ENCODE assay signal across 8 cellular contexts in genomic region chr1:228004331-228004871, GRCh38. TPM values are rescaled to one million over a fixed set of nuclear protein-coding genes. Genes with fewer than 3 reads are reported as not detected.
DNase-seq lines count a peak whose midpoint lies in the region; ATAC-seq and TF ChIP-seq lines count a peak whose summit lies in the region.

No MANE protein-coding gene starts in this region.

- BruUV-seq in A673 (replicated peaks; lab: Mats Ljungman, UMichigan), result no TSS peak

- no peaks in the 10 kb centered on the region for H3K9me3 ChIP-seq in A673 (ENCODE audit: low read depth, low read length, poor library complexity, severe bottlenecking)

- DNase-seq in A673 (ENCODE audit: low spot score) (no peak), NCI-H69 (lab: John Stamatoyannopoulos, UW) (peak; percentile 59), epithelial cell of proximal tubule (ENCODE audit: low read depth) (no peak), posterior vena cava (ENCODE audit: low spot score) (peak; percentile 66), KG1 (lab: John Stamatoyannopoulos, UW) (no peak)

- peaks cover 86% of the 10 kb centered on the region for H3K27me3 ChIP-seq in A673 (replicated peaks; ENCODE audit: insufficient read depth, low read depth, low read length, poor library complexity)

- POLR2A ChIA-PET in A673 (lab: Charles Lee; ENCODE audit: low non-redundant PET), result no interaction called here

- H3K4me3 ChIP-seq in A673 (ENCODE audit: low read depth, low read length, poor library complexity, severe bottlenecking), result no peak overlapping the region
- H3K4me3 ChIP-seq in epithelial cell of proximal tubule (ENCODE audit: low read depth, low read length), result no peak overlapping the region

- no peaks in the 10 kb centered on the region for H3K36me3 ChIP-seq in A673 (ENCODE audit: insufficient read depth, low read length, poor library complexity, severe bottlenecking)

- ATAC-seq in HG03457 (IDR thresholded peaks at IDR 0.05; ENCODE audit: unreplicated experiment), result no peak
- ATAC-seq in HG02870 (IDR thresholded peaks at IDR 0.05; ENCODE audit: unreplicated experiment), result no peak

- CTCF ChIA-PET in A673 (lab: Charles Lee), result interaction anchor here (0.5 to 0.7 kb wide), 4 partner anchors 9 to 127 kb away, joined by 4 to 11 read pairs (median 4); no protein-coding TSS in a partner anchor

- intact Hi-C loops in A673 (cut with micrococcal nuclease; ENCODE audit: unreplicated experiment) (loop anchor here (5.0 kb wide), 1 partner anchor 73 kb away; no protein-coding TSS in a partner anchor), posterior vena cava (cut with DNase I) (no loop called here)

- no peaks in the 10 kb centered on the region for H3K4me1 ChIP-seq in A673 (ENCODE audit: insufficient read depth, low read length, poor library complexity, severe bottlenecking)

- peak; percentile 56 for TF ChIP-seq CTCF in A673 (conservative IDR thresholded peaks at IDR 0.05; ENCODE audit: low read depth, low read length)
- TF ChIP-seq CTCF in GM12872 (IDR thresholded peaks at IDR 0.05; ENCODE audit: insufficient read depth, low read depth, low read length), result peak; percentile 74
- peak; percentile 66 for TF ChIP-seq CTCF in epithelial cell of proximal tubule (conservative IDR thresholded peaks at IDR 0.05; ENCODE audit: low read depth, low read length)

- no peak overlapping the region for H3K27ac ChIP-seq in A673 (ENCODE audit: low read depth, low read length, poor library complexity, severe bottlenecking)

RNA-seq across cellular contexts. Expression of gene WNT3A, which starts 2.4 kb away (rescaled TPM):
- not detected in 2 replicates for total RNA-seq in A673 (2021)
- not detected in 2 replicates for total RNA-seq in epithelial cell of proximal tubule
- not detected for total RNA-seq in posterior vena cava

RNA-seq across cellular contexts. Expression of gene WNT9A, which starts 56.7 kb away (rescaled TPM):
- total RNA-seq in A673 (2021) (not detected in 2 replicates), epithelial cell of proximal tubule (2.1 and 2.7 TPM in 2 replicates), posterior vena cava (1 to 10 TPM; 2.7 to 3.3 TPM)

Comparison
In these comparisons a context has a peak if more than half of its experiments do, and no peak if none do; other contexts are left out.
1. DNase-seq: peak in NCI-H69 (single experiment) and posterior vena cava (single experiment); none in A673 (single experiment), epithelial cell of proximal tubule (single experiment) and KG1 (single experiment).
2. Peak in every context shown above with its lines, with median percentiles within 50 percentile points of each other: CTCF ChIP-seq.